23 cellular contexts compared by ENCODE assay signal in the genomic region with DNA sequence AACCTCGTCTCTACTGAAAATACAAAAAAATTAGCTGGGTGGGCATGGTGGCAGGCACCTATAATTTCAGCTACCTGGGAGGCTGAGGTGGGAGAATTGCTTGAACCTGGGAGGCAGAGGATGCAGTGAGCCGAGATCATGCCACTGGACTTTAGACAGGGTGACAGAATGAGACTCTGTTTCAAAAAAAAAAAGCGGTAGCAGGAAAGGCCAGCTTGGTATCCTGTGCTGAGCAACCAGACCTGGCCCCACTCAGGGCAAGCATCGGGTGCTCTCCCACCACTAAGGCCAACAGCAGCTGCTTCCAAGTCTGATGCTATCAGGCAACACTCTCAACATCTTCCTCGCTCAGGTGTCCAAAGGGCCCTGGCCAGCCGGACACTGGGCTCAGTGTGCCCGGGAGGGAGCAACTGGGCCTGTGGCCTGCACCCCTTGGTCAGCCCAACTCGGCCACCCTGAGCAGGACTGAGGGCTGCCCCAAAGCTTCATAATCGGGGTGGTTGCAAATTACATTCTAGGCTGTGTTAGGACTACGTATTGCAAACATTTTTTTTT.
DNase-seq lines count a peak whose midpoint lies in the region; ATAC-seq and FAIRE-seq lines count a peak whose summit lies in the region.
"Had no signal": no experiment of that assay in that cellular context is flagged by ENCODE, and none has a peak within 500 bp of the region (broad histone marks: within the 10 kb centered on the region; RNA-seq: fewer than 3 reads in every experiment).

No MANE protein-coding gene starts in this region.

- H3K27ac Mint-ChIP-seq in activated naive CD8-positive, alpha-beta T cell = peak overlapping the region; percentile 58
- H3K27ac Mint-ChIP-seq in activated naive CD8-positive, alpha-beta T cell treated with anti-CD3 and anti-CD28 coated beads, Interleukin-2, amount 50 U/mL, for 24 hours = no peak overlapping the region
- H3K27ac Mint-ChIP-seq in effector memory CD8-positive, alpha-beta T cell = peak overlapping the region; percentile 6 to 78
- H3K27ac Mint-ChIP-seq in stimulated activated naive B cell treated with anti-CD40 and anti-IgM and Interleukin-4, amounts not matched to agents 10 μg/mL and 1 μg/mL and 100 μg/mL, for 72 hours = peak overlapping the region; percentile 39
- H3K27ac Mint-ChIP-seq: CD14-positive monocyte, nephron had no signal

- peak overlapping the region; percentile 95 for H3K27ac ChIP-seq in KOPT-K1 (ENCODE audit: low read depth, low read length, poor library complexity, severe bottlenecking)
- H3K27ac ChIP-seq: esophagus squamous epithelium, hepatocyte, left lung, parathyroid adenoma, SK-N-MC, thoracic aorta had no signal

- H3K36me3 Mint-ChIP-seq in activated naive CD8-positive, alpha-beta T cell = no peaks in the 10 kb centered on the region
- H3K36me3 Mint-ChIP-seq in activated naive CD8-positive, alpha-beta T cell treated with anti-CD3 and anti-CD28 coated beads, Interleukin-2, amount 50 U/mL, for 24 hours (ENCODE audit: low read depth) = no peaks in the 10 kb centered on the region
- H3K36me3 Mint-ChIP-seq in effector memory CD8-positive, alpha-beta T cell (ENCODE audit: insufficient read depth) = no peaks in the 10 kb centered on the region
- H3K36me3 Mint-ChIP-seq in stimulated activated naive B cell treated with anti-CD40 and anti-IgM and Interleukin-4, amounts not matched to agents 10 μg/mL and 1 μg/mL and 100 μg/mL, for 72 hours = no peaks in the 10 kb centered on the region
- H3K36me3 Mint-ChIP-seq: CD14-positive monocyte had no signal

- no peaks in the 10 kb centered on the region for H3K9me3 Mint-ChIP-seq in activated naive CD8-positive, alpha-beta T cell (ENCODE audit: low read depth)
- H3K9me3 Mint-ChIP-seq in activated naive CD8-positive, alpha-beta T cell treated with anti-CD3 and anti-CD28 coated beads, Interleukin-2, amount 50 U/mL, for 24 hours = no peaks in the 10 kb centered on the region
- no peaks in the 10 kb centered on the region for H3K9me3 Mint-ChIP-seq in effector memory CD8-positive, alpha-beta T cell
- H3K9me3 Mint-ChIP-seq in stimulated activated naive B cell treated with anti-CD40 and anti-IgM and Interleukin-4, amounts not matched to agents 10 μg/mL and 1 μg/mL and 100 μg/mL, for 72 hours = no peaks in the 10 kb centered on the region
- H3K9me3 Mint-ChIP-seq: CD14-positive monocyte, nephron had no signal

- no peaks in the 10 kb centered on the region for H3K36me3 ChIP-seq in KOPT-K1 (ENCODE audit: insufficient read depth, low read length)
- H3K36me3 ChIP-seq: esophagus squamous epithelium, left lung, thoracic aorta had no signal

- H3K4me1 Mint-ChIP-seq in activated naive CD8-positive, alpha-beta T cell (ENCODE audit: low read depth) = peaks cover 6% of the 10 kb centered on the region
- H3K4me1 Mint-ChIP-seq in activated naive CD8-positive, alpha-beta T cell treated with anti-CD3 and anti-CD28 coated beads, Interleukin-2, amount 50 U/mL, for 24 hours = peaks cover 14% of the 10 kb centered on the region
- peaks cover 13 to 22% of the 10 kb centered on the region in 2 donors for H3K4me1 Mint-ChIP-seq in effector memory CD8-positive, alpha-beta T cell (ENCODE audit: low read depth in 2 of 2)
- peaks cover 0 to 12% of the 10 kb centered on the region in 2 donors for H3K4me1 Mint-ChIP-seq in stimulated activated naive B cell treated with anti-CD40 and anti-IgM and Interleukin-4, amounts not matched to agents 10 μg/mL and 1 μg/mL and 100 μg/mL, for 72 hours
- H3K4me1 Mint-ChIP-seq: nephron had no signal

- ATAC-seq in activated naive CD8-positive, alpha-beta T cell treated with anti-CD3 and anti-CD28 coated beads, Interleukin-2, amount 50 U/mL, for 24 hours = no peak
- no peak for ATAC-seq in effector memory CD8-positive, alpha-beta T cell (replicated peaks)
- ATAC-seq in stimulated activated naive B cell treated with anti-CD40 and anti-IgM and Interleukin-4, amounts not matched to agents 10 μg/mL and 1 μg/mL and 100 μg/mL, for 72 hours (replicated peaks) = no peak
- no peak for ATAC-seq in HG02642 (IDR thresholded peaks at IDR 0.05; ENCODE audit: poor library complexity, unreplicated experiment)
- ATAC-seq: left lung; stimulated activated naive CD8-positive, alpha-beta T cell treated with anti-CD3 and anti-CD28 coated beads, Interleukin-15, Interleukin-2, amounts not matched to agents 100 U/mL and 50 U/mL, for 24 hours had no signal

- DNase-seq in activated naive CD8-positive, alpha-beta T cell treated with anti-CD3 and anti-CD28 coated beads, Interleukin-2, amount 50 U/mL, for 24 hours = no peak
- no peak for DNase-seq in effector memory CD8-positive, alpha-beta T cell
- no peak for DNase-seq in stimulated activated naive B cell treated with anti-CD40 and anti-IgM and Interleukin-4, amounts not matched to agents 10 μg/mL and 1 μg/mL and 100 μg/mL, for 72 hours
- DNase-seq in HTR-8/SVneo (ENCODE audit: insufficient read length, low spot score) = no peak
- DNase-seq: esophagus squamous epithelium; left lung; NCI-H1105 treated with DMSO at 0.1 percent for 48 hours; NCI-H2029 treated with DMSO at 0.1 percent for 48 hours; NCI-H345; NCI-H774; right cardiac atrium; stimulated activated naive CD8-positive, alpha-beta T cell treated with anti-CD3 and anti-CD28 coated beads, Interleukin-15, Interleukin-2, amounts not matched to agents 100 U/mL and 50 U/mL, for 24 hours had no signal

- no peaks in the 10 kb centered on the region for H3K9me3 ChIP-seq in KOPT-K1 (ENCODE audit: insufficient read depth, low read length, poor library complexity, severe bottlenecking)
- H3K9me3 ChIP-seq: esophagus squamous epithelium, left lung, thoracic aorta had no signal

- H3K4me3 Mint-ChIP-seq in activated naive CD8-positive, alpha-beta T cell = no peak overlapping the region
- H3K4me3 Mint-ChIP-seq in activated naive CD8-positive, alpha-beta T cell treated with anti-CD3 and anti-CD28 coated beads, Interleukin-2, amount 50 U/mL, for 24 hours = no peak overlapping the region
- peak overlapping the region in 1 of 2 donors; percentile 4 for H3K4me3 Mint-ChIP-seq in effector memory CD8-positive, alpha-beta T cell
- H3K4me3 Mint-ChIP-seq in stimulated activated naive B cell treated with anti-CD40 and anti-IgM and Interleukin-4, amounts not matched to agents 10 μg/mL and 1 μg/mL and 100 μg/mL, for 72 hours = no peak overlapping the region
- H3K4me3 Mint-ChIP-seq: CD14-positive monocyte, nephron had no signal

- no peak for FAIRE-seq in HTR-8/SVneo (lab: Jason Lieb, UNC)
- FAIRE-seq: colon, frontal cortex had no signal

- H3K27me3 Mint-ChIP-seq in activated naive CD8-positive, alpha-beta T cell = no peaks in the 10 kb centered on the region
- no peaks in the 10 kb centered on the region for H3K27me3 Mint-ChIP-seq in activated naive CD8-positive, alpha-beta T cell treated with anti-CD3 and anti-CD28 coated beads, Interleukin-2, amount 50 U/mL, for 24 hours
- no peaks in the 10 kb centered on the region for H3K27me3 Mint-ChIP-seq in effector memory CD8-positive, alpha-beta T cell
- H3K27me3 Mint-ChIP-seq in stimulated activated naive B cell treated with anti-CD40 and anti-IgM and Interleukin-4, amounts not matched to agents 10 μg/mL and 1 μg/mL and 100 μg/mL, for 72 hours = no peaks in the 10 kb centered on the region
